ENCODE assay signal across 8 cellular contexts in the genomic region with DNA sequence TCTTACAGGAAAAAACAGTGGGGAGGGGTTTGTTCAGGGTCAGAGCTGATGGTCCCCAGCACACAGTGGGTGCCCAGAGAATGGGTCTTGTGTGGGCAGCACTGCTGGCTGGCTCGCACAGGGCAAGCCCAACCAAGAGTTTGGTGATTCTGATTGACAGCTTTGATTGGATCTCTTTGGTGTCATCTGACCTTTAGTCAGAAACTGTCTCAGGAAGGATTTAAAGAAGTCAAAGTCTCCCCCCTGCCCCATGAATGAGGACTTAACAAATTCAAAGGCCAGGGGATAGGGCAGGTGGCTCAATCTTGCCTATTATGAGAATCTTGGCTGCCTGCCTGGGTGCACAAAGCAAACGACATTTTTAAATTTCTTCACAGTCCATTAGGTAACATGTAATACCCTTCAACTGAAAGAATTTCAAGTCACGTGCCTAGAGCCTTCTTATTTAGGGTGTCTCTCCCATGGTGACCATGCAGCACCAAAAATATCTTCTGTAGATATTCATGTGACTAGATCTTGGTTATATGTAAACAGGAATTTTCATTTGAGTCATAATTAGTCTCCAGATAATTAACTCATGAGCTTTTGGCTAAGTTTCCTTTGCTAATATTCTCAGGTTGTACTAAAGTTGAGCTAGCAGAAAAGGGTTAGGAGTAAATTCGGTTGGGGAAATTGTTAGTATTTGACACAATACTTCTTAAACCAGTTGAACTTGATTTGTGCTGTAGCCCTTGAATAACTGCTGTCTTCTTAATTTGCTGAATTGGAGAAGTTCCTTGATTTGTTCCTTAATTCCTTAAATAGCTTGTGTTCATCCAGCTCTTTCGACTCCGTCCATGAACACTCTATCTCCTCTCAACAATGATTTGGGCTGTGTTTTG. TPM values are rescaled to one million over a fixed set of nuclear protein-coding genes. Genes with fewer than 3 reads are reported as not detected.
DNase-seq lines count a peak whose midpoint lies in the region; ATAC-seq and TF ChIP-seq lines count a peak whose summit lies in the region.

No MANE protein-coding gene starts in this region.

- H3K27me3 ChIP-seq in HAP-1 (ENCODE audit: low read depth) (no peaks in the 10 kb centered on the region), stomach (no peaks in the 10 kb centered on the region)

- peaks cover 13% of the 10 kb centered on the region for H3K4me1 ChIP-seq in HAP-1
- peaks cover 23 to 59% (median 44%) of the 10 kb centered on the region in 4 donors for H3K4me1 ChIP-seq in stomach

- peak overlapping the region; percentile 62 to 85 (median 82) for H3K27ac ChIP-seq in stomach

- WGBS in stomach, 5 donors, result 39 to 47% (median 40%) methylated on average over 6 of the region's 6 CpGs

- ATAC-seq in HG02973 (IDR thresholded peaks at IDR 0.05; ENCODE audit: unreplicated experiment) (no peak), GM18907 (IDR thresholded peaks at IDR 0.05; ENCODE audit: unreplicated experiment) (no peak)

- H3K4me3 ChIP-seq in HAP-1 (no peak overlapping the region), fibroblast of the aortic adventitia (ENCODE audit: low read depth, low read length) (no peak overlapping the region), stomach (no peak overlapping the region)

- TF ChIP-seq CTCF in fibroblast of the aortic adventitia (IDR thresholded peaks at IDR 0.05; ENCODE audit: insufficient read depth, low read length) (no peak), stomach (IDR thresholded peaks at IDR 0.05) (no peak)

- no peak for TF ChIP-seq POLR2A in stomach (IDR thresholded peaks at IDR 0.05)

- H3K9me3 ChIP-seq in HAP-1 (no peaks in the 10 kb centered on the region), stomach (no peaks in the 10 kb centered on the region)

- in situ Hi-C loops in HAP-1 (cut with MboI; ENCODE audit: low sequenced_read_pairs), result no loop called here

- TF ChIP-seq EP300 in stomach (IDR thresholded peaks at IDR 0.05), result no peak

- H3K36me3 ChIP-seq in HAP-1 (replicated peaks), result peaks cover 11% of the 10 kb centered on the region
- no peaks in the 10 kb centered on the region for H3K36me3 ChIP-seq in stomach

- intact Hi-C loops in stomach (cut with DNase I; ENCODE audit: low total_unique reads), result no loop called here

- peak; percentile 46 to 70 for DNase-seq in HAP-1 (ENCODE audit: low spot score in 2 of 2)
- DNase-seq in NOMO-1 treated with DMSO at 0.1 percent for 48 hours (lab: John Stamatoyannopoulos, UW; ENCODE audit: unreplicated experiment), result peak; percentile 92
- peak; percentile 75 for DNase-seq in fibroblast of the aortic adventitia (ENCODE audit: low read depth)
- DNase-seq in stomach, result peak; percentile 75
- no peak for DNase-seq in effector CD4-positive, alpha-beta T cell
- DNase-seq in GDM1 (lab: John Stamatoyannopoulos, UW), result no peak

RNA-seq across cellular contexts. Expression of gene HECTD1, which starts 54.5 kb away (rescaled TPM):
- total RNA-seq in fibroblast of the aortic adventitia (ENCODE audit: low replicate concordance) (266 and 380 TPM in 2 replicates), stomach (100 to 1,000 TPM; 158 to 529 (median 237) TPM)
- 10 to 100 TPM; 33.5 to 44.3 (median 35.6) TPM for polyA plus RNA-seq in stomach

Comparison
In these comparisons a context has a peak if more than half of its experiments do, and no peak if none do; other contexts are left out.
1. DNase-seq: peak in HAP-1 (2 of 2), NOMO-1 treated with DMSO at 0.1 percent for 48 hours (single experiment), fibroblast of the aortic adventitia (single experiment) and stomach (single experiment); none in effector CD4-positive, alpha-beta T cell (single experiment) and GDM1 (single experiment).